34 cellular contexts compared by ENCODE assay signal in the genomic region with DNA sequence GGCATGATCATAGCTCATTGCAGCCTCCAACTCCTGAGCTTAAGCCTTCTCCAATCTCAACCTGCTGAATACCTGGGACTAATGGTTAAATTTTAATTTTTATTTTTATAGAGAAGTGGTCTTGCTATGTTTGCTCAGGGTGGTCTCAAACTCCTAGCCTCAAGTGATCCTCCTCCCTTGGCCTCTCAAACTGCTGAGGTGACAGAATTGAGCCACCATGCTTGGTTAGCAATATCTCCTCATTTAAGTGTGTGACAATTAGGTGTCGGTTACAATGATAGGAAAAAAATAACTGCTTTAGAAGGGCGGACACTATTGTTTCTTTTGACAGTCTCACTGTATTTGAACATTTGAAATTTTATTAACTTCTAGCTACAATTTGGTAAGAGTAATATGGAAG.
"Had no signal": no experiment of that assay in that cellular context is flagged by ENCODE, and none has a peak within 500 bp of the region (broad histone marks: within the 10 kb centered on the region; RNA-seq: fewer than 3 reads in every experiment).

No MANE protein-coding gene starts in this region.

- H3K9me3 ChIP-seq: adrenal gland, ascending aorta, body of pancreas, breast epithelium had no signal

- DNase-seq: activated effector memory CD4-positive, alpha-beta T cell treated with anti-CD3 and anti-CD28 coated beads, Interleukin-2, amount 50 U/mL, for 16 hours; activated effector memory CD4-positive, alpha-beta T cell treated with Interleukin-2 at 50 U/mL for 16 hours; activated gamma-delta T cell; activated gamma-delta T cell treated with Interleukin-2 at 50 U/mL for 16 hours; activated naive CD4-positive, alpha-beta T cell; activated naive CD4-positive, alpha-beta T cell treated with anti-CD3 and anti-CD28 coated beads for 36 hours; activated naive CD4-positive, alpha-beta T cell treated with anti-CD3 and anti-CD28 coated beads, Interleukin-2, amount 10 ng/mL, durations not matched to agents 7 days and 5 days; activated naive CD4-positive, alpha-beta T cell treated with anti-CD3 and anti-CD28 coated beads, Interleukin-2, amount 50 U/mL, for 16 hours; activated naive CD4-positive, alpha-beta T cell treated with Interleukin-2 at 50 U/mL for 16 hours; activated naive CD8-positive, alpha-beta T cell treated with anti-CD3 and anti-CD28 coated beads for 36 hours; activated naive CD8-positive, alpha-beta T cell treated with anti-CD3 and anti-CD28 coated beads, Interleukin-2, amount 10 ng/mL, durations not matched to agents 7 days and 5 days; activated naive CD8-positive, alpha-beta T cell treated with anti-CD3 and anti-CD28 coated beads, Interleukin-2, amount 50 U/mL, for 24 hours; activated T-cell treated with anti-CD3 and anti-CD28 coated beads, Interleukin-2, amount 50 U/mL, for 1 hour; activated T-cell treated with anti-CD3 and anti-CD28 coated beads, Interleukin-2, amount 50 U/mL, for 24 hours; activated T-cell treated with anti-CD3 and anti-CD28 coated beads, Interleukin-2, amount 50 U/mL, for 4 hours; activated T-cell treated with anti-CD3 and anti-CD28 coated beads, Interleukin-2, amount 50 U/mL, for 48 hours; activated T-cell treated with anti-CD3 and anti-CD28 coated beads, Interleukin-2, amount 50 U/mL, for 72 hours; adrenal gland; amniotic stem cell; amygdala; anterior cingulate cortex; aorta; body of pancreas; brain microvascular endothelial cell; caudate nucleus; central memory CD4-positive, alpha-beta T cell; cerebellar nuclear complex had no signal

- ATAC-seq: activated naive CD4-positive, alpha-beta T cell treated with anti-CD3 and anti-CD28 coated beads, Interleukin-2, amount 50 U/mL, for 72 hours; activated naive CD8-positive, alpha-beta T cell treated with anti-CD3 and anti-CD28 coated beads, Interleukin-2, amount 50 U/mL, for 24 hours; activated T-cell treated with anti-CD3 and anti-CD28 coated beads, Interleukin-2, amount 50 U/mL, for 4 hours; activated T-cell treated with anti-CD3 and anti-CD28 coated beads, Interleukin-2, amount 50 U/mL, for 72 hours; activated T-helper 17 cell treated with anti-CD3 and anti-CD28 coated beads, Interleukin-2, amount 50 U/mL, for 72 hours; body of pancreas had no signal

- H3K27ac ChIP-seq: adrenal gland, ascending aorta, body of pancreas, brain microvascular endothelial cell, breast epithelium, cardiac muscle cell had no signal

- H3K4me1 ChIP-seq: adrenal gland, ascending aorta, body of pancreas, breast epithelium had no signal

- H3K4me3 ChIP-seq: adrenal gland, ascending aorta, body of pancreas, breast epithelium, cardiac muscle cell had no signal

- H3K36me3 ChIP-seq: adrenal gland, ascending aorta, brain microvascular endothelial cell, breast epithelium, cardiac muscle cell had no signal

- H3K27me3 ChIP-seq: adrenal gland, ascending aorta, body of pancreas, brain microvascular endothelial cell, breast epithelium, cardiac muscle cell had no signal

- FAIRE-seq: astrocyte, bronchial epithelial cell had no signal
